Comparison of ENCODE assay signal across 8 cellular contexts in the genomic region with DNA sequence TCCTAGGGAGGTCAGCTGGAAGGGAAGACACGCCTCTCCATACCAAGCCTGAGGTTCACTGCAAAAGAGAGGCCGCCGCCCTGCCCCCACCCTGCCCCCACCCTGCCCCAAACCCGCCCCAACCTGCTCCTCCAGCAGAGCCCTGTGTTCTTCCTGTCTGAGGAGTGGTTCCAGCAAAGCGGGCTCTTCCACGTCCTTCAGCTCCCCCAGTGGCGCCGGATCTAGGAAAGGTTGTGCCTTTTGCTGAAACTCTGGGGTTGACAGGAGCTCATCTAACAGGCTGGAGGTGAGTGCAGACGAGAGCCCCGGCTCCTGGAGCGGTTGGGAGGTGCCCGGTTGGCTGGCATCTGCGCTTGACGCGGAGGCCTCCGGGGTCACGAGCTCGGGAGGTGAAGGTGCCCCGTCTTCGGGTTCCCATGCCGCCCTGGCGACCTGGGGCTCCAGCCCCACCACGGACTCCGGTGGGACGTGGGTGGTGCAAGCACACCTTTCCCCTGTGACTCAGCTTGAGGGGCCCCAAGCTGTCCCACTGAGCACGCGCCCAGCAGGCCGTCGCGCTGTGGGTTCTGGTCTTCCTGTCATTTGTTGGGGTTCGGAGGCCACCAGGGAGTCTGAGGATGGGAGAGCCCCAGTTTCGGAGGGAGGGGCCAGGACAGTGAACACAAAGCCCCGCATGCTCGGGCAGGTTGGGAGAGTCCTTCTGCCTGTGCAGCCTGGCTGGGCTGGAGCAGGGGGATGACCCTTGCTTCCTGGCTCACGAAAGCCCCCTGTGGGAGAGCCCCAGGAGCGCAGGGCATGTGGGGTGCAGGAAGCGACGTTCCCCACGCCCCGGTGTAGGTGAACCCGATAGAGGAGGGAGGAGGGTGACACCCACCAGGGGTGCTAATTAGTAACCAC.
A peak's percentile ranks its signal among the peaks of the same experiment; 100 is the strongest.
DNase-seq lines count a peak whose midpoint lies in the region; ATAC-seq and TF ChIP-seq lines count a peak whose summit lies in the region.

No MANE protein-coding gene starts in this region.

- TF ChIP-seq CTCF in natural killer cell (IDR thresholded peaks at IDR 0.05) = no peak

- peaks cover 15% of the 10 kb centered on the region for H3K4me1 Mint-ChIP-seq in activated CD4-positive, alpha-beta memory T cell treated with anti-CD3 and anti-CD28 coated beads for 36 hours (ENCODE audit: low read depth)
- H3K4me1 Mint-ChIP-seq in natural killer cell = peaks cover 16 to 19% of the 10 kb centered on the region in 2 donors
- peaks cover 17% of the 10 kb centered on the region for H3K4me1 Mint-ChIP-seq in stimulated activated naive CD8-positive, alpha-beta T cell treated with anti-CD3 and anti-CD28 coated beads, Interleukin-15, Interleukin-2, amounts not matched to agents 100 ng/mL and 50 ng/mL, for 24 hours (ENCODE audit: low read depth)

- peak; percentile 64 for ATAC-seq in GM19035 (IDR thresholded peaks at IDR 0.05; ENCODE audit: unreplicated experiment)
- ATAC-seq in HG03175 (IDR thresholded peaks at IDR 0.05; ENCODE audit: unreplicated experiment) = peak; percentile 68
- ATAC-seq in esophagus mucosa = peak; percentile 87
- ATAC-seq in natural killer cell = peak; percentile 57 to 71 (median 60)

- H3K9me3 Mint-ChIP-seq in activated CD4-positive, alpha-beta memory T cell treated with anti-CD3 and anti-CD28 coated beads for 36 hours = peaks cover 23% of the 10 kb centered on the region
- H3K9me3 Mint-ChIP-seq in natural killer cell = peaks cover 11 to 20% of the 10 kb centered on the region in 2 donors
- peaks cover 13% of the 10 kb centered on the region for H3K9me3 Mint-ChIP-seq in stimulated activated naive CD8-positive, alpha-beta T cell treated with anti-CD3 and anti-CD28 coated beads, Interleukin-15, Interleukin-2, amounts not matched to agents 100 ng/mL and 50 ng/mL, for 24 hours

- intact Hi-C loops in activated CD4-positive, alpha-beta memory T cell treated with anti-CD3 and anti-CD28 coated beads for 36 hours (cut with micrococcal nuclease) = no loop called here
- intact Hi-C loops in natural killer cell (cut with micrococcal nuclease) = no loop called here

- H3K27ac Mint-ChIP-seq in activated CD4-positive, alpha-beta memory T cell treated with anti-CD3 and anti-CD28 coated beads for 36 hours = peak overlapping the region; percentile 31
- H3K27ac Mint-ChIP-seq in natural killer cell = peak overlapping the region; percentile 60 to 78
- H3K27ac Mint-ChIP-seq in stimulated activated naive CD8-positive, alpha-beta T cell treated with anti-CD3 and anti-CD28 coated beads, Interleukin-15, Interleukin-2, amounts not matched to agents 100 ng/mL and 50 ng/mL, for 24 hours = peak overlapping the region; percentile 34

- CTCF ChIA-PET in activated CD4-positive, alpha-beta memory T cell treated with anti-CD3 and anti-CD28 coated beads for 36 hours (lab: Charles Lee) = interaction anchor here (1.0 to 1.2 kb wide), 2 partner anchors 1013 to 1019 kb away, joined by 3 to 4 read pairs; no protein-coding TSS in a partner anchor

- POLR2A ChIA-PET in activated CD4-positive, alpha-beta memory T cell treated with anti-CD3 and anti-CD28 coated beads for 36 hours (lab: Charles Lee) = no interaction called here

- peak; percentile 72 for DNase-seq in activated CD4-positive, alpha-beta memory T cell treated with anti-CD3 and anti-CD28 coated beads for 36 hours
- DNase-seq in natural killer cell = peak; percentile 53
- DNase-seq in SIG-M5 (lab: John Stamatoyannopoulos, UW) = no peak
- no peak for DNase-seq in occipital lobe (lab: John Stamatoyannopoulos, UW)

- H3K36me3 Mint-ChIP-seq in activated CD4-positive, alpha-beta memory T cell treated with anti-CD3 and anti-CD28 coated beads for 36 hours = peaks cover 7% of the 10 kb centered on the region
- peaks cover 10% of the 10 kb centered on the region for H3K36me3 Mint-ChIP-seq in natural killer cell
- peaks cover 4% of the 10 kb centered on the region for H3K36me3 Mint-ChIP-seq in stimulated activated naive CD8-positive, alpha-beta T cell treated with anti-CD3 and anti-CD28 coated beads, Interleukin-15, Interleukin-2, amounts not matched to agents 100 ng/mL and 50 ng/mL, for 24 hours (ENCODE audit: low read depth)

- peaks cover 18% of the 10 kb centered on the region for H3K27me3 Mint-ChIP-seq in activated CD4-positive, alpha-beta memory T cell treated with anti-CD3 and anti-CD28 coated beads for 36 hours
- H3K27me3 Mint-ChIP-seq in natural killer cell (ENCODE audit: low read depth in 2 of 2) = peaks cover 14 to 17% of the 10 kb centered on the region in 2 donors
- peaks cover 15% of the 10 kb centered on the region for H3K27me3 Mint-ChIP-seq in stimulated activated naive CD8-positive, alpha-beta T cell treated with anti-CD3 and anti-CD28 coated beads, Interleukin-15, Interleukin-2, amounts not matched to agents 100 ng/mL and 50 ng/mL, for 24 hours

- H3K4me3 Mint-ChIP-seq in activated CD4-positive, alpha-beta memory T cell treated with anti-CD3 and anti-CD28 coated beads for 36 hours = peak overlapping the region; percentile 63
- peak overlapping the region; percentile 73 for H3K4me3 Mint-ChIP-seq in natural killer cell
- H3K4me3 Mint-ChIP-seq in stimulated activated naive CD8-positive, alpha-beta T cell treated with anti-CD3 and anti-CD28 coated beads, Interleukin-15, Interleukin-2, amounts not matched to agents 100 ng/mL and 50 ng/mL, for 24 hours = peak overlapping the region; percentile 79

Comparison
In these comparisons a context has a peak if more than half of its experiments do, and no peak if none do; other contexts are left out.
1. DNase-seq: peak in activated CD4-positive, alpha-beta memory T cell treated with anti-CD3 and anti-CD28 coated beads for 36 hours (single experiment) and natural killer cell (single experiment); none in SIG-M5 (single experiment) and occipital lobe (single experiment).
2. Peak in every context shown above with its lines, with median percentiles within 50 percentile points of each other: ATAC-seq, H3K27ac Mint-ChIP-seq and H3K4me3 Mint-ChIP-seq.